Comparison of ENCODE assay signal across 21 cellular contexts in the genomic region with DNA sequence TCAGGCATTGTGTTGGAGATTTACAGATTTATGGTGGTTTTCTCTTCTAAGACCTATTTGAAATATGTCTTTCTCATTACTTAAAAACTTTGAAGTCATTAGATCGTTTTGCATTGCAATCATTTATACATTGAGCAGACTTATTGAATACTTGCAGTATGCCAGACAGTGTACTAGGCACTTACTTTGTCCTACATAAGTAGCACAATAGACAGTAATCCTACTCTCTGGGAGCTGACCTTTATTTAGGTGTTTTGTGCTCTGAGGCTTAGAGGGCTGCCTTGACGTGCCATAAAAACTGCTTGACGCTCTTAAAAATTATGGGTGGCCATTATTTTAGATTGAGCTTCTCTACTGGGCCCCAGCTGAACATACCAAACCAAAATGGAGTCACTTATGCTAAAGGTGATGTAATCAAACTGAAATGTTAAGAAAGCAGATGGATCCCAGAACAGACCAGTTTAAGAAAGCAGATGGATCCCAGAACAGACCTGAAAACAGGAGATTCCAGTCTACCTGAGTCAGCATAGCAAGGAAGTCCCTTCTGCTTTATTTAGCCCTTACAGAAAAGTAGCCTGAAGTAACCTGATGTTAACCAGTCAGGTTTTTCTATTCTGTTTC. TPM values are rescaled to one million over a fixed set of nuclear protein-coding genes. Genes with fewer than 3 reads are reported as not detected.
A peak's percentile ranks its signal among the peaks of the same experiment; 100 is the strongest.
DNase-seq lines count a peak whose midpoint lies in the region; ATAC-seq and TF ChIP-seq lines count a peak whose summit lies in the region.
"Had no signal": no experiment of that assay in that cellular context is flagged by ENCODE, and none has a peak within 500 bp of the region (broad histone marks: within the 10 kb centered on the region; RNA-seq: fewer than 3 reads in every experiment).

No MANE protein-coding gene starts in this region.

- H3K79me2 ChIP-seq in OCI-LY1 (ENCODE audit: insufficient read depth, low read length) (peaks cover 97% of the 10 kb centered on the region), osteoblast (ENCODE audit: insufficient read depth, low read length) (peaks cover 81% of the 10 kb centered on the region)

- no peaks in the 10 kb centered on the region for H3K9me3 Mint-ChIP-seq in natural killer cell
- H3K9me3 Mint-ChIP-seq: T-helper 2 cell treated with Interferon-gamma antibody and Interleukin-4, amounts not matched to agents 5 μg/mL and 100 μg/mL, for 36 hours had no signal

- ATAC-seq in natural killer cell (peak; percentile 53 to 61 (median 55)), left cardiac atrium (no peak)
- ATAC-seq: left colon had no signal

- H4K20me1 ChIP-seq in OCI-LY1 (ENCODE audit: insufficient read depth, low read length) (no peaks in the 10 kb centered on the region), osteoblast (ENCODE audit: insufficient read depth, low read length) (peaks cover 29% of the 10 kb centered on the region)

- peaks cover 34% of the 10 kb centered on the region; the same call in 1 of the 2 replicates for H3K36me3 ChIP-seq in OCI-LY1 (ENCODE audit: insufficient read depth, low read length)
- H3K36me3 ChIP-seq in osteoblast (ENCODE audit: insufficient read depth, low read length): no peaks in the 10 kb centered on the region
- H3K36me3 ChIP-seq: gastrocnemius medialis, tibial nerve had no signal

- H3K27me3 ChIP-seq in OCI-LY1 (ENCODE audit: insufficient read depth, low read length) (no peaks in the 10 kb centered on the region), osteoblast (ENCODE audit: insufficient read depth, low read length) (no peaks in the 10 kb centered on the region)
- H3K27me3 ChIP-seq: dorsolateral prefrontal cortex, gastrocnemius medialis, tibial nerve had no signal

- DNase-seq in ELR (ENCODE audit: low read depth) (peak; percentile 10), epithelial cell of prostate (ENCODE audit: low read depth, low spot score) (no peak), natural killer cell (no peak), NCI-H510A (lab: John Stamatoyannopoulos, UW) (no peak), left cardiac atrium (no peak), osteoblast (ENCODE audit: insufficient read length, low spot score, missing footprints) (no peak), SHP77 (lab: John Stamatoyannopoulos, UW) (no peak)
- DNase-seq: AML-193; dorsolateral prefrontal cortex; gastrocnemius medialis; KBM-7; left colon; NCI-H1417; NCI-H526; retina; stimulated activated CD4-positive, alpha-beta T cell treated with anti-CD3 and anti-CD28 coated beads, Interleukin-2, amount 100 ng/mL, for 24 hours; stimulated activated CD8-positive, alpha-beta memory T cell treated with anti-CD3 and anti-CD28 coated beads, Interleukin-4, amount 100 ng/mL, for 48 hours had no signal

- H3K4me1 ChIP-seq in OCI-LY1 (ENCODE audit: insufficient read depth, low read length, severe bottlenecking): peaks cover 97% of the 10 kb centered on the region
- peaks cover 15% of the 10 kb centered on the region for H3K4me1 ChIP-seq in osteoblast (ENCODE audit: insufficient read depth, low read length)

- no peaks in the 10 kb centered on the region for H3K9me2 ChIP-seq in OCI-LY1 (ENCODE audit: low read depth, low read length)

- H2AFZ ChIP-seq in OCI-LY1 (ENCODE audit: low read length) (no peak overlapping the region), osteoblast (ENCODE audit: low read length) (no peak overlapping the region)

- H3K4me2 ChIP-seq in OCI-LY1 (ENCODE audit: low read length) (peak overlapping the region; percentile 21; the same call in 1 of the 2 replicates), osteoblast (ENCODE audit: insufficient read depth, low read length) (no peak overlapping the region)

- peaks cover 3% of the 10 kb centered on the region; the same call in 1 of the 2 replicates for H3F3A ChIP-seq in OCI-LY1 (ENCODE audit: insufficient read depth, low read length)

- TF ChIP-seq CTCF in OCI-LY1 (IDR thresholded peaks at IDR 0.05; ENCODE audit: low read length) (no peak), natural killer cell (IDR thresholded peaks at IDR 0.05) (no peak), osteoblast (IDR thresholded peaks at IDR 0.05; ENCODE audit: extremely low read depth, low read depth, low read length) (no peak)

- H3K9ac ChIP-seq in OCI-LY1 (ENCODE audit: low read length): 0 out of 2 replicates have a peak overlapping the region, but pooled peaks have one; percentile 5

- H3K4me3 ChIP-seq in OCI-LY1 (ENCODE audit: low read depth, low read length, poor library complexity, severe bottlenecking): no peak overlapping the region
- H3K4me3 ChIP-seq in osteoblast (ENCODE audit: insufficient read depth, low read length): no peak overlapping the region
- H3K4me3 ChIP-seq: dorsolateral prefrontal cortex, gastrocnemius medialis, tibial nerve had no signal

- intact Hi-C loops in natural killer cell (cut with micrococcal nuclease): no loop called here
- intact Hi-C loops in left cardiac atrium (cut with DNase I): no loop called here

- H3K4me1 Mint-ChIP-seq in natural killer cell: peaks cover 53 to 54% of the 10 kb centered on the region in 2 donors

- H3K27ac Mint-ChIP-seq in natural killer cell: peak overlapping the region; percentile 71 to 81
- H3K27ac Mint-ChIP-seq: T-helper 2 cell treated with Interferon-gamma antibody and Interleukin-4, amounts not matched to agents 5 μg/mL and 100 μg/mL, for 36 hours had no signal

- H3K9me3 ChIP-seq in OCI-LY1 (ENCODE audit: low read length) (no peaks in the 10 kb centered on the region), osteoblast (ENCODE audit: low read depth, low read length) (no peaks in the 10 kb centered on the region)
- H3K9me3 ChIP-seq: gastrocnemius medialis, tibial nerve had no signal

- no peaks in the 10 kb centered on the region for H3K36me3 Mint-ChIP-seq in natural killer cell

- no peaks in the 10 kb centered on the region for H3K27me3 Mint-ChIP-seq in natural killer cell (ENCODE audit: low read depth in 2 of 2)

- H3K27ac ChIP-seq in OCI-LY1 (ENCODE audit: low read depth, low read length, poor library complexity, severe bottlenecking) (peak overlapping the region; percentile 71), epithelial cell of prostate (peak overlapping the region; percentile 29), osteoblast (ENCODE audit: low read depth, low read length) (no peak overlapping the region)
- H3K27ac ChIP-seq: dorsolateral prefrontal cortex, gastrocnemius medialis, tibial nerve had no signal

- H3K4me3 Mint-ChIP-seq in natural killer cell: peak overlapping the region; percentile 73
- H3K4me3 Mint-ChIP-seq: T-helper 2 cell treated with Interferon-gamma antibody and Interleukin-4, amounts not matched to agents 5 μg/mL and 100 μg/mL, for 36 hours had no signal

RNA-seq across cellular contexts. Expression of gene PTTG2, which starts 42.4 kb away (rescaled TPM):
- 1 to 10 TPM in 2 of 3 donors, under 1 TPM in 1; 0.82 to 1.5 (median 1.2) TPM for total RNA-seq in natural killer cell
- 1 to 10 TPM in 1 of 2 donors, under 1 TPM in 1; 0.89 to 1.0 TPM for total RNA-seq in left cardiac atrium
- not detected in 2 replicates for total RNA-seq in osteoblast
- total RNA-seq: myocyte had no signal

Comparison
In these comparisons a context has a peak if more than half of its experiments do, and no peak if none do; other contexts are left out.
1. ATAC-seq: peak in natural killer cell (3 of 3); none in left cardiac atrium (0 of 2).